Comparison of ENCODE assay signal across 1 cellular context in the genomic region with DNA sequence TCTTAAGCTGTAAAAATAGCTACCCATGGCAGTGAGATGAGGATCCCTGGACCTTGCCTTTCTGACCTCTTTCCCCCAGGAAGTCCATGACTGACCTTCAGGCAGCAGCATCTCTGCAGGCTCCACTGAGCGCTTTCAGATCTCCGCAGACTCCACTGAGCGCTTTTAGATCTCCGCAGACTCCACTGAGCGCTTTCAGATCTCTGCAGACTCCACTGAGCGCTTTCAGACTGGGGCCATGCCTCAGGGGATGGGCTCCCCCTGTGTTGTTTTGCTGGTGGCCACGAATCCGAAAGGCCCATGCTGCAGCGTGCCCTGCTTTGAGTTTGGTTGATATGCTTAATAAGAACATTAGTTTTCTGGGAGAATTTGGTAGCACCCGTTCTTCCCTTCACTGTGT.
TF ChIP-seq lines count a peak whose summit lies in the region.

No MANE protein-coding gene starts in this region.

TF ChIP-seq in A549, 52 proteins besides CTCF, POLR2A, EP300 and RAD21 (continued from another document):
- TF ChIP-seq, protein P1, sequence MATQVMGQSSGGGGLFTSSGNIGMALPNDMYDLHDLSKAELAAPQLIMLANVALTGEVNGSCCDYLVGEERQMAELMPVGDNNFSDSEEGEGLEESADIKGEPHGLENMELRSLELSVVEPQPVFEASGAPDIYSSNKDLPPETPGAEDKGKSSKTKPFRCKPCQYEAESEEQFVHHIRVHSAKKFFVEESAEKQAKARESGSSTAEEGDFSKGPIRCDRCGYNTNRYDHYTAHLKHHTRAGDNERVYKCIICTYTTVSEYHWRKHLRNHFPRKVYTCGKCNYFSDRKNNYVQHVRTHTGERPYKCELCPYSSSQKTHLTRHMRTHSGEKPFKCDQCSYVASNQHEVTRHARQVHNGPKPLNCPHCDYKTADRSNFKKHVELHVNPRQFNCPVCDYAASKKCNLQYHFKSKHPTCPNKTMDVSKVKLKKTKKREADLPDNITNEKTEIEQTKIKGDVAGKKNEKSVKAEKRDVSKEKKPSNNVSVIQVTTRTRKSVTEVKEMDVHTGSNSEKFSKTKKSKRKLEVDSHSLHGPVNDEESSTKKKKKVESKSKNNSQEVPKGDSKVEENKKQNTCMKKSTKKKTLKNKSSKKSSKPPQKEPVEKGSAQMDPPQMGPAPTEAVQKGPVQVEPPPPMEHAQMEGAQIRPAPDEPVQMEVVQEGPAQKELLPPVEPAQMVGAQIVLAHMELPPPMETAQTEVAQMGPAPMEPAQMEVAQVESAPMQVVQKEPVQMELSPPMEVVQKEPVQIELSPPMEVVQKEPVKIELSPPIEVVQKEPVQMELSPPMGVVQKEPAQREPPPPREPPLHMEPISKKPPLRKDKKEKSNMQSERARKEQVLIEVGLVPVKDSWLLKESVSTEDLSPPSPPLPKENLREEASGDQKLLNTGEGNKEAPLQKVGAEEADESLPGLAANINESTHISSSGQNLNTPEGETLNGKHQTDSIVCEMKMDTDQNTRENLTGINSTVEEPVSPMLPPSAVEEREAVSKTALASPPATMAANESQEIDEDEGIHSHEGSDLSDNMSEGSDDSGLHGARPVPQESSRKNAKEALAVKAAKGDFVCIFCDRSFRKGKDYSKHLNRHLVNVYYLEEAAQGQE (IDR thresholded peaks at IDR 0.05) = no peak
- TF ChIP-seq, protein P2, sequence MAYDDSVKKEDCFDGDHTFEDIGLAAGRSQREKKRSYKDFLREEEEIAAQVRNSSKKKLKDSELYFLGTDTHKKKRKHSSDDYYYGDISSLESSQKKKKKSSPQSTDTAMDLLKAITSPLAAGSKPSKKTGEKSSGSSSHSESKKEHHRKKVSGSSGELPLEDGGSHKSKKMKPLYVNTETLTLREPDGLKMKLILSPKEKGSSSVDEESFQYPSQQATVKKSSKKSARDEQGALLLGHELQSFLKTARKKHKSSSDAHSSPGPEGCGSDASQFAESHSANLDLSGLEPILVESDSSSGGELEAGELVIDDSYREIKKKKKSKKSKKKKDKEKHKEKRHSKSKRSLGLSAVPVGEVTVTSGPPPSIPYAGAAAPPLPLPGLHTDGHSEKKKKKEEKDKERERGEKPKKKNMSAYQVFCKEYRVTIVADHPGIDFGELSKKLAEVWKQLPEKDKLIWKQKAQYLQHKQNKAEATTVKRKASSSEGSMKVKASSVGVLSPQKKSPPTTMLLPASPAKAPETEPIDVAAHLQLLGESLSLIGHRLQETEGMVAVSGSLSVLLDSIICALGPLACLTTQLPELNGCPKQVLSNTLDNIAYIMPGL (CRISPR knock-in tag; IDR thresholded peaks at IDR 0.05; ENCODE audit: borderline replicate concordance) = no peak
- TF ChIP-seq RARB (CRISPR knock-in tag; IDR thresholded peaks at IDR 0.05) = no peak
- TF ChIP-seq ZC3H11A (IDR thresholded peaks at IDR 0.05) = no peak
- TF ChIP-seq, protein P3, sequence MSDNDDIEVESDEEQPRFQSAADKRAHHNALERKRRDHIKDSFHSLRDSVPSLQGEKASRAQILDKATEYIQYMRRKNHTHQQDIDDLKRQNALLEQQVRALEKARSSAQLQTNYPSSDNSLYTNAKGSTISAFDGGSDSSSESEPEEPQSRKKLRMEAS (IDR thresholded peaks at IDR 0.05) = no peak
